Comparison of ENCODE assay signal across 9 cellular contexts in the genomic region with DNA sequence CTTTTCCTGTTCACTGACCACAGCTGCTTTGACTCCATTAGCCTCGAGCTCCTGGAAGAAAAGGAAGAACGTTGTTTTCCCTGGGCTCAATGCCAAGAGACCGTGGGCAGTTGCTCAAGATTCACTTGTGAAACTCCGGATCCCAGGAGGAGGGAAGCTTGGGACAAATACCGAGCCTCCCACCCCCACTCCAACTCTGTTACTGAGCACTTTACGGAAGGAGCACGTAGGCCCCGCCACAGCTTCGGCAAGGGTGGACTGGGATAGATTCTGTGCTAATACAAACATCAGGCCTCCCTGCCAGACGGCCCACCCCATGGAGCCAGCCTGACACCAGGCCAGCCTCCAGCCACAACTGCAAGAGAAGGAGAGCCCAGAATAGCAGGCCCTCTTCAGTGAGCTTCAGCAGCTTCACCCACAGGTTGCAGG. TPM values are rescaled to one million over a fixed set of nuclear protein-coding genes. Genes with fewer than 3 reads are reported as not detected.
A peak's percentile ranks its signal among the peaks of the same experiment; 100 is the strongest.
DNase-seq lines count a peak whose midpoint lies in the region; TF ChIP-seq lines count a peak whose summit lies in the region.
"Had no signal": no experiment of that assay in that cellular context is flagged by ENCODE, and none has a peak within 500 bp of the region (broad histone marks: within the 10 kb centered on the region; RNA-seq: fewer than 3 reads in every experiment).

No MANE protein-coding gene starts in this region.

- TF ChIP-seq CTCF in fibroblast of mammary gland (conservative IDR thresholded peaks at IDR 0.05; ENCODE audit: control insufficient read depth, insufficient read depth, low read depth, low read length) = no peak

- DNase-seq in AG20443 (ENCODE audit: low spot score) (peak; percentile 58), RPMI7951 (ENCODE audit: low read depth) (peak; percentile 99), fibroblast of mammary gland (ENCODE audit: low read depth) (peak; percentile 97), occipital lobe (lab: John Stamatoyannopoulos, UW) (peak; percentile 45), GM19240 (ENCODE audit: insufficient read length, low spot score) (no peak), DMS153 (lab: John Stamatoyannopoulos, UW) (no peak), cerebellum (ENCODE audit: low spot score) (no peak), NCI-H82 (lab: John Stamatoyannopoulos, UW) (no peak)
- DNase-seq: NCI-H2081 treated with DMSO at 0.1 percent for 48 hours had no signal

- no peak overlapping the region for H3K4me3 ChIP-seq in fibroblast of mammary gland (ENCODE audit: control insufficient read depth, low read depth, low read length)

RNA-seq across cellular contexts. Expression of a gene that starts 10.7 kb away (rescaled TPM):
- total RNA-seq in RPMI7951 (2014; rRNA removed; shearing (Covaris generic)) = 32.3 and 37.5 TPM in 2 replicates
- total RNA-seq in occipital lobe = 5.6 TPM
- 12.1 TPM for total RNA-seq in cerebellum

RNA-seq across cellular contexts. Expression of a gene that starts 28.8 kb away (rescaled TPM):
- total RNA-seq in RPMI7951 (2014; rRNA removed; shearing (Covaris generic)) = 56.0 and 59.1 TPM in 2 replicates
- 31.4 TPM for total RNA-seq in occipital lobe
- 22.9 TPM for total RNA-seq in cerebellum

Comparison
In these comparisons a context has a peak if more than half of its experiments do, and no peak if none do; other contexts are left out.
1. DNase-seq: peak in AG20443 (single experiment), RPMI7951 (single experiment), fibroblast of mammary gland (single experiment) and occipital lobe (single experiment); none in GM19240 (single experiment), DMS153 (single experiment), cerebellum (single experiment) and NCI-H82 (single experiment).